In the genomic region with DNA sequence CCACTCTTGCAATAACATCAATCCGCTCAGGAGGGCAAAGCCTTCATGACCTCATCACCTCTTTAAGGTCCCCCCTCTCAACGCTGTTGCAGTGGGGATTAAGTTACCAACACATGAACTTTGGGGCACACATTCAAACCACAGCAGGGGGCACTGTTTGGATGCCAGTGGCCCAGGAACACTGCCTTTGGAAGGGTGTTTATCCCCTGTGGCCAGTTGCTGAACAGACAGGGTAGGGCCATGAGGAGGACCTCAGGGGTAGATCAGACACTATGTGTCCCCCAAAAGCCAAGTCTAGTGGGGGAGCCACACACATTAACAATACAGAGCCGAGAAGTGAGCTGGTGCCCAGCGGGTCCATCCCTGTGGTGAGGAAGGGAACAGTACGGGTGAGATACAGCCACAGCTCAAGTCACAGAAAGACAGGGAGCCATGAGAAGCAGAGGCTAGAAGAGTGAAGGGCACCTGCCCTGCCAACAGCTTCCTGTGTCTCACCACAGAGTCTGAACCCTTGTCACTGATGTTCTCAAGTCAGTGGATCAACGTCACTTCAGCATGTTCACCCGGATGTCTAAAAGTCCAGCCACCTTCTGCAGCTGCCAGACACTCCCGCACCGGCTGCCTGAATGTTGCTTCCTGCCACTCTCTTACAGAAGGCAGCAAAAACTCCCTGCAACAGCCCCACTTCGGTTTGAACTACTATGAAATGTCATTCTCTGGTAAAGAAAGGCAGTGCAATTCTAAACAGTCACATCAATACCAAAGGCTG, we compare ENCODE assay signal across 8 cellular contexts. TPM values are rescaled to one million over a fixed set of nuclear protein-coding genes. Genes with fewer than 3 reads are reported as not detected.
DNase-seq lines count a peak whose midpoint lies in the region; ATAC-seq, FAIRE-seq and TF ChIP-seq lines count a peak whose summit lies in the region.

No MANE protein-coding gene starts in this region.

- no peak for TF ChIP-seq CTCF in chondrocyte (IDR thresholded peaks at IDR 0.05)

- no peaks in the 10 kb centered on the region for H3K36me3 Mint-ChIP-seq in chondrocyte (ENCODE audit: low read depth)

- no peak for FAIRE-seq in H54 (lab: Jason Lieb, UNC)

- no peak for TF ChIP-seq POLR2A in H54 (IDR thresholded peaks at IDR 0.05; ENCODE audit: low read depth, low read length)

- no peak overlapping the region for H3K4me3 Mint-ChIP-seq in chondrocyte (ENCODE audit: unreplicated experiment)

- H3K9me3 Mint-ChIP-seq in chondrocyte (ENCODE audit: low read depth) = no peaks in the 10 kb centered on the region

- no peaks in the 10 kb centered on the region for H3K27me3 Mint-ChIP-seq in chondrocyte (ENCODE audit: low read depth)

- peak; percentile 98 for DNase-seq in Jurkat, Clone E6-1 (ENCODE audit: low read depth, low spot score)
- DNase-seq in activated CD8-positive, alpha-beta memory T cell treated with anti-CD3 and anti-CD28 coated beads, Interleukin-2, amount 50 U/mL, for 24 hours (ENCODE audit: extremely low read depth) = peak; percentile 33
- DNase-seq in left colon (no peak), chondrocyte (ENCODE audit: low spot score) (no peak), H54 (ENCODE audit: insufficient read length, low spot score) (no peak), occipital lobe (lab: John Stamatoyannopoulos, UW) (no peak), cerebellar cortex (ENCODE audit: low spot score) (no peak)

- peaks cover 5% of the 10 kb centered on the region for H3K4me1 Mint-ChIP-seq in chondrocyte (ENCODE audit: low read depth)

- ATAC-seq in GM19395 (IDR thresholded peaks at IDR 0.05; ENCODE audit: unreplicated experiment) = peak; percentile 92
- ATAC-seq in left colon = peak; percentile 55

- intact Hi-C loops in left colon (cut with DNase I, micrococcal nuclease) = no loop called here

- H3K27ac Mint-ChIP-seq in chondrocyte (ENCODE audit: unreplicated experiment) = no peak overlapping the region

- H3K4me3 ChIP-seq in Jurkat, Clone E6-1 (ENCODE audit: low read length) = peak overlapping the region; percentile 42

RNA-seq across cellular contexts. Expression of a gene that starts 19.9 kb away (rescaled TPM):
- 29.2 TPM for polyA plus RNA-seq in Jurkat, Clone E6-1 (2012; ENCODE audit: insufficient read depth, insufficient read length)
- total RNA-seq in left colon = 10 to 100 TPM; 33.1 to 49.8 TPM
- total RNA-seq in chondrocyte = 80.3 to 114 TPM (median 82.7 TPM) in 3 replicates
- total RNA-seq in occipital lobe = 19.7 TPM

RNA-seq across cellular contexts. Expression of a gene that starts 39.8 kb away (rescaled TPM):
- 12.1 TPM for polyA plus RNA-seq in Jurkat, Clone E6-1 (2012; ENCODE audit: insufficient read depth, insufficient read length)
- total RNA-seq in left colon (1 to 10 TPM; 7.7 to 9.7 TPM), chondrocyte (8.6 to 12.5 TPM (median 10.0 TPM) in 3 replicates), occipital lobe (37.4 TPM)

RNA-seq across cellular contexts. Expression of a gene that starts 39.8 kb away (rescaled TPM):
- polyA plus RNA-seq in Jurkat, Clone E6-1 (2012; ENCODE audit: insufficient read depth, insufficient read length) = 2.1 TPM
- total RNA-seq in left colon = 1 to 10 TPM; 1.3 to 3.1 TPM
- 3.8 to 9.1 TPM (median 5.5 TPM) in 3 replicates for total RNA-seq in chondrocyte
- total RNA-seq in occipital lobe = 7.8 TPM

Comparison
In these comparisons a context has a peak if more than half of its experiments do, and no peak if none do; other contexts are left out.
1. DNase-seq: peak in Jurkat, Clone E6-1 (single experiment) and activated CD8-positive, alpha-beta memory T cell treated with anti-CD3 and anti-CD28 coated beads, Interleukin-2, amount 50 U/mL, for 24 hours (single experiment); none in left colon (0 of 2), chondrocyte (single experiment), H54 (single experiment), occipital lobe (single experiment) and cerebellar cortex (single experiment).